ENCODE assay signal across 1 cellular context in the genomic region with DNA sequence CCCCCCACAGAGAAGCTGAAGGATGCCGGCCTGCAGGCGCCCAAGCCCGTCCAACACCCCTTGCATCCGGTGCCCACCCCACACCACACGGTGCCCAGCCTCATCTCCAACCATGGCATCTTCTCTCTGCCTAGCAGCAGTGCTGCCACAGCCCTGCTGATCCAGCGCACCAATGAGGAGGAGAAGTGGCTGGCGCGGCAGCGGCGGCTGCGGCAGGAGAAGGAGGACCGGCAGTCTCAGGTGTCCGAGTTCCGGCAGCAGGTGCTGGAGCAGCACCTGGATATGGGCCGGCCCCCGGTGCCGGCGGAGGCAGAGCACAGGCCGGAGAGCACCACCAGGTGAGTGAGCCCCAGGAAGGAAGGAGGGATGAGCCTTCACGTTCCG.
TF ChIP-seq lines count a peak whose summit lies in the region.

No MANE protein-coding gene starts in this region.

TF ChIP-seq in K562, 482 proteins besides CTCF, POLR2A, EP300 and RAD21:
- TF ChIP-seq THAP7 (CRISPR knock-in tag; IDR thresholded peaks at IDR 0.05), result no peak
- peak; percentile 70 for TF ChIP-seq POLR2G (IDR thresholded peaks at IDR 0.05; ENCODE audit: low read depth, low read length)
- no peak for TF ChIP-seq RBFOX2 (IDR thresholded peaks at IDR 0.05; ENCODE audit: low read depth, low read length)
- peak; percentile 95 for TF ChIP-seq RBM22 (IDR thresholded peaks at IDR 0.05; ENCODE audit: low read depth, low read length, poor library complexity, severe bottlenecking)
- TF ChIP-seq LARP7 (IDR thresholded peaks at IDR 0.05), result no peak
- peak; percentile 16; the same call in 1 of the 2 replicates for TF ChIP-seq ZNF263 (CRISPR knock-in tag; IDR thresholded peaks at IDR 0.05; ENCODE audit: borderline replicate concordance)
- TF ChIP-seq HLTF (IDR thresholded peaks at IDR 0.05), result no peak
TF ChIP-seq in K562: peak in this region for 3.
